Comparison of ENCODE assay signal across 21 cellular contexts in genomic region chr7:8206950-8207349, GRCh38. TPM values are rescaled to one million over a fixed set of nuclear protein-coding genes. Genes with fewer than 3 reads are reported as not detected.
DNase-seq lines count a peak whose midpoint lies in the region; ATAC-seq and TF ChIP-seq lines count a peak whose summit lies in the region.
"Had no signal": no experiment of that assay in that cellular context is flagged by ENCODE, and none has a peak within 500 bp of the region (broad histone marks: within the 10 kb centered on the region; RNA-seq: fewer than 3 reads in every experiment).

No MANE protein-coding gene starts in this region.

- H3K36me3 Mint-ChIP-seq in endodermal cell (ENCODE audit: low read depth) (peaks cover 2% of the 10 kb centered on the region), CD14-positive monocyte (peaks cover 0 to 3% of the 10 kb centered on the region in 2 donors)
- H3K36me3 Mint-ChIP-seq: CD4-positive, alpha-beta memory T cell had no signal

- H3K4me3 ChIP-seq in SK-N-SH (ENCODE audit: low read depth in 2 of 2, low read length in 1 of 2) (no peak overlapping the region), endodermal cell (ENCODE audit: low read length) (no peak overlapping the region), neural cell (ENCODE audit: low read length) (no peak overlapping the region), subcutaneous abdominal adipose tissue (ENCODE audit: low read depth in 1 of 5, low read length in 5 of 5) (no peak overlapping the region)
- H3K4me3 ChIP-seq: BLaER1 treated with 17β-estradiol and CSF1 and Interleukin-3, amounts not matched to agents 10 nM and 100 nM had no signal

- no peaks in the 10 kb centered on the region for H3K9me2 ChIP-seq in SK-N-SH
- no peaks in the 10 kb centered on the region for H3K9me2 ChIP-seq in neural cell (ENCODE audit: insufficient read depth, low read length)

- no peak overlapping the region for H3K4me3 Mint-ChIP-seq in endodermal cell
- no peak overlapping the region for H3K4me3 Mint-ChIP-seq in CD14-positive monocyte
- H3K4me3 Mint-ChIP-seq: CD4-positive, alpha-beta memory T cell had no signal

- H3K27me3 ChIP-seq in SK-N-SH (ENCODE audit: insufficient read depth): no peaks in the 10 kb centered on the region; the same call in 1 of the 2 replicates
- no peaks in the 10 kb centered on the region for H3K27me3 ChIP-seq in endodermal cell (ENCODE audit: control insufficient read depth, insufficient read depth, low read length, poor library complexity, severe bottlenecking)
- no peaks in the 10 kb centered on the region for H3K27me3 ChIP-seq in neural cell (ENCODE audit: insufficient read depth, low read depth, low read length)
- H3K27me3 ChIP-seq in subcutaneous abdominal adipose tissue (ENCODE audit: control insufficient read depth in 5 of 5, insufficient read depth in 4 of 5, low read length in 5 of 5): no peaks in the 10 kb centered on the region
- H3K27me3 ChIP-seq: BE2C; BLaER1 treated with 17β-estradiol and CSF1 and Interleukin-3, amounts not matched to agents 10 nM and 100 nM had no signal

- no peaks in the 10 kb centered on the region for H3K79me2 ChIP-seq in SK-N-SH (ENCODE audit: insufficient read depth)
- no peaks in the 10 kb centered on the region for H3K79me2 ChIP-seq in neural cell (replicated peaks; ENCODE audit: insufficient read depth, low read length)

- intact Hi-C loops in CD14-positive monocyte (cut with micrococcal nuclease): no loop called here

- POLR2A ChIA-PET in SK-N-SH (lab: Yijun Ruan, JAX): no interaction called here

- no peaks in the 10 kb centered on the region for H3K9me3 ChIP-seq in SK-N-SH
- H3K9me3 ChIP-seq in endodermal cell (ENCODE audit: control insufficient read depth, low read length): no peaks in the 10 kb centered on the region
- no peaks in the 10 kb centered on the region for H3K9me3 ChIP-seq in neural cell (ENCODE audit: low read length)
- no peaks in the 10 kb centered on the region for H3K9me3 ChIP-seq in subcutaneous abdominal adipose tissue (ENCODE audit: control insufficient read depth in 5 of 5, low read length in 5 of 5)
- H3K9me3 ChIP-seq: BE2C; BLaER1 treated with 17β-estradiol and CSF1 and Interleukin-3, amounts not matched to agents 10 nM and 100 nM had no signal

- H3K4me1 ChIP-seq in SK-N-SH (ENCODE audit: control insufficient read depth in 1 of 2, insufficient read depth in 2 of 2, low read depth in 1 of 2, low read length in 1 of 2): peaks cover 0 to 52% of the 10 kb centered on the region in 2 experiments; a peak in 2 of 4 replicates
- H3K4me1 ChIP-seq in endodermal cell (ENCODE audit: control insufficient read depth, insufficient read depth, low read length): no peaks in the 10 kb centered on the region
- peaks cover 4 to 75% (median 59%) of the 10 kb centered on the region in 5 donors for H3K4me1 ChIP-seq in subcutaneous abdominal adipose tissue (ENCODE audit: control insufficient read depth in 5 of 5, insufficient read depth in 5 of 5, low read length in 5 of 5)
- H3K4me1 ChIP-seq: BLaER1 treated with 17β-estradiol and CSF1 and Interleukin-3, amounts not matched to agents 10 nM and 100 nM had no signal

- no peaks in the 10 kb centered on the region for H3K27me3 Mint-ChIP-seq in endodermal cell (ENCODE audit: insufficient read depth)
- H3K27me3 Mint-ChIP-seq in CD14-positive monocyte (ENCODE audit: low read depth in 3 of 3): peaks cover 0 to 1% (median 0%) of the 10 kb centered on the region in 3 donors
- H3K27me3 Mint-ChIP-seq: CD4-positive, alpha-beta memory T cell had no signal

- WGBS in SK-N-SH (ENCODE audit: low lambda C conversion rate): 31% methylated on average over 1 of the region's 1 CpG
- WGBS in endodermal cell (ENCODE audit: insufficient coverage in 1 of 2, insufficient read length in 1 of 2), 2 experiments: 79 to 95% methylated on average over 1 of the region's 1 CpG

- no peaks in the 10 kb centered on the region for H4K20me1 ChIP-seq in SK-N-SH (ENCODE audit: insufficient read depth)
- no peaks in the 10 kb centered on the region for H4K20me1 ChIP-seq in neural cell (ENCODE audit: insufficient read depth)
- H4K20me1 ChIP-seq: BLaER1 treated with 17β-estradiol and CSF1 and Interleukin-3, amounts not matched to agents 10 nM and 100 nM had no signal

- H3F3A ChIP-seq in SK-N-SH (replicated peaks; ENCODE audit: insufficient read depth) (no peaks in the 10 kb centered on the region), neural cell (ENCODE audit: insufficient read depth, low read length, poor library complexity, severe bottlenecking) (no peaks in the 10 kb centered on the region)

- H3K4me1 Mint-ChIP-seq in endodermal cell (peaks cover 10% of the 10 kb centered on the region), CD14-positive monocyte (peaks cover 12% of the 10 kb centered on the region)

- TF ChIP-seq EP300 in SK-N-SH (IDR thresholded peaks at IDR 0.05; ENCODE audit: borderline replicate concordance in 1 of 2, low read depth in 1 of 2, low read length in 1 of 2): no peak
- peak; percentile 49 for TF ChIP-seq EP300 in neural cell (conservative IDR thresholded peaks at IDR 0.05; ENCODE audit: poor library complexity, severe bottlenecking)

- H3K4me2 ChIP-seq in SK-N-SH (no peak overlapping the region), neural cell (ENCODE audit: low read length) (no peak overlapping the region)
- H3K4me2 ChIP-seq: BLaER1 treated with 17β-estradiol and CSF1 and Interleukin-3, amounts not matched to agents 10 nM and 100 nM had no signal

- DNase-seq in SK-N-SH (no peak), endodermal cell (no peak), NCI-H1048 (lab: John Stamatoyannopoulos, UW) (no peak), CD14-positive monocyte (ENCODE audit: low spot score) (no peak)
- DNase-seq: BE2C; Calu3; CD4-positive, alpha-beta memory T cell; COR-L47; DMS53; DMS79 treated with DMSO at 0.1 percent for 48 hours; GF-D8; GOT3; H7 had no signal

- no peak overlapping the region for H3K27ac Mint-ChIP-seq in endodermal cell
- no peak overlapping the region for H3K27ac Mint-ChIP-seq in CD14-positive monocyte
- H3K27ac Mint-ChIP-seq: CD4-positive, alpha-beta memory T cell had no signal

- CTCF ChIA-PET in SK-N-SH (lab: Yijun Ruan, JAX): interaction anchor here (1.2 to 4.8 kb wide), 2 partner anchors 10 to 525 kb away, joined by 4 to 33 read pairs; no protein-coding TSS in a partner anchor

- H2AFZ ChIP-seq in SK-N-SH (ENCODE audit: low read depth): no peak overlapping the region
- no peak overlapping the region for H2AFZ ChIP-seq in neural cell (ENCODE audit: low read depth, low read length)

- H3K9ac ChIP-seq in SK-N-SH (no peak overlapping the region), endodermal cell (ENCODE audit: extremely low read depth, low read length, poor library complexity, severe bottlenecking) (no peak overlapping the region), neural cell (ENCODE audit: low read length) (no peak overlapping the region), subcutaneous abdominal adipose tissue (ENCODE audit: low read length in 5 of 5) (peak overlapping the region in 1 of 5 donors; percentile 15)
- H3K9ac ChIP-seq: BLaER1 treated with 17β-estradiol and CSF1 and Interleukin-3, amounts not matched to agents 10 nM and 100 nM had no signal

- H3K36me3 ChIP-seq in SK-N-SH (replicated peaks in 1 of 2; ENCODE audit: control insufficient read depth in 1 of 2, insufficient read depth in 2 of 2, low read length in 1 of 2) (peaks cover 0 to 20% of the 10 kb centered on the region in 2 experiments), endodermal cell (ENCODE audit: control insufficient read depth, insufficient read depth, low read length) (no peaks in the 10 kb centered on the region), neural cell (ENCODE audit: insufficient read depth, low read length) (no peaks in the 10 kb centered on the region), subcutaneous abdominal adipose tissue (ENCODE audit: control insufficient read depth in 5 of 5, insufficient read depth in 5 of 5, low read length in 5 of 5) (no peaks in the 10 kb centered on the region)
- H3K36me3 ChIP-seq: BLaER1 treated with 17β-estradiol and CSF1 and Interleukin-3, amounts not matched to agents 10 nM and 100 nM had no signal

- 0 out of 2 replicates have a peak, but pooled peaks have one; percentile 2 for TF ChIP-seq RAD21 in SK-N-SH (IDR thresholded peaks at IDR 0.05; ENCODE audit: low read length)
- TF ChIP-seq RAD21 in neural cell (conservative IDR thresholded peaks at IDR 0.05): no peak

- ATAC-seq in SK-N-SH treated with all-trans-retinoic acid at 6 μM for 48 hours (no peak), GM21619 (IDR thresholded peaks at IDR 0.05; ENCODE audit: unreplicated experiment) (no peak)
- ATAC-seq: HCT116 had no signal

- H3K9me3 Mint-ChIP-seq in endodermal cell: no peaks in the 10 kb centered on the region
- no peaks in the 10 kb centered on the region for H3K9me3 Mint-ChIP-seq in CD14-positive monocyte

- TF ChIP-seq CTCF in SK-N-SH (IDR thresholded peaks at IDR 0.05) (no peak), endodermal cell (conservative IDR thresholded peaks at IDR 0.05) (no peak), neural cell (IDR thresholded peaks at IDR 0.05; ENCODE audit: poor library complexity, severe bottlenecking) (no peak), CD14-positive monocyte (IDR thresholded peaks at IDR 0.05) (no peak)

- H3K27ac ChIP-seq in SK-N-SH (ENCODE audit: low read depth in 2 of 2, low read length in 1 of 2) (peak overlapping the region in 1 of 2 experiments; percentile 90; a peak in 2 of 4 replicates), endodermal cell (ENCODE audit: low read depth, low read length) (peak overlapping the region; percentile 49), neural cell (ENCODE audit: low read length) (no peak overlapping the region), subcutaneous abdominal adipose tissue (ENCODE audit: low read depth, low read length) (peak overlapping the region; percentile 87)
- H3K27ac ChIP-seq: 22Rv1; BLaER1 treated with 17β-estradiol and CSF1 and Interleukin-3, amounts not matched to agents 10 nM and 100 nM had no signal

TF ChIP-seq in SK-N-SH, 30 proteins besides CTCF, POLR2A, EP300 and RAD21 (continues in another document):
- TF ChIP-seq GATA2 (CRISPR knock-in tag; IDR thresholded peaks at IDR 0.05) (no peak), FOXJ3 (CRISPR knock-in tag; IDR thresholded peaks at IDR 0.05) (no peak), NRF1 (IDR thresholded peaks at IDR 0.05; ENCODE audit: low read depth, low read length) (no peak)

TF ChIP-seq in SK-N-SH treated with all-trans-retinoic acid at 6 μM for 48 hours, 23 proteins besides CTCF, POLR2A, EP300 and RAD21 (continues in another document):
- no peak for TF ChIP-seq ESRRG (CRISPR knock-in tag; IDR thresholded peaks at IDR 0.05)
- no peak for TF ChIP-seq GLIS3 (CRISPR knock-in tag; IDR thresholded peaks at IDR 0.05)

TF ChIP-seq in neural cell, 6 proteins besides CTCF, POLR2A, EP300 and RAD21 (continues in another document):
- TF ChIP-seq POLR2AphosphoS5 (IDR thresholded peaks at IDR 0.05): no peak
- no peak for TF ChIP-seq TAF1 (IDR thresholded peaks at IDR 0.05; ENCODE audit: low read depth)
- no peak for TF ChIP-seq SMC3 (conservative IDR thresholded peaks at IDR 0.05; ENCODE audit: poor library complexity)

RNA-seq across cellular contexts. Expression of gene ICA1, which starts 55.0 kb away (rescaled TPM):
- 2.4 and 5.4 TPM in 2 replicates for polyA plus RNA-seq in SK-N-SH (2012; rRNA removed)
- 7.3 and 8.9 TPM in 2 replicates for polyA plus RNA-seq in SK-N-SH (2012; cell fraction: cytosol; rRNA removed)
- 7.5 and 10.2 TPM in 2 replicates for polyA plus RNA-seq in SK-N-SH (2012; cell fraction: nucleus; rRNA removed)
- 10 to 100 TPM; 25.0 to 50.2 TPM for total RNA-seq in endodermal cell
- 5.2 TPM for polyA plus RNA-seq in endodermal cell (2013, experiment 1 of 2)
- 6.5 TPM for polyA plus RNA-seq in endodermal cell (2013, experiment 2 of 2)
- 18.6 and 24.2 TPM in 2 replicates for polyA plus RNA-seq in neural cell
- 20.6 and 20.7 TPM in 2 replicates for polyA minus RNA-seq in neural cell
- 1 to 10 TPM; 4.2 to 7.0 TPM for polyA plus RNA-seq in CD14-positive monocyte
- polyA plus RNA-seq: AG04450 had no signal
